ENCODE assay signal across 20 cellular contexts in the genomic region with DNA sequence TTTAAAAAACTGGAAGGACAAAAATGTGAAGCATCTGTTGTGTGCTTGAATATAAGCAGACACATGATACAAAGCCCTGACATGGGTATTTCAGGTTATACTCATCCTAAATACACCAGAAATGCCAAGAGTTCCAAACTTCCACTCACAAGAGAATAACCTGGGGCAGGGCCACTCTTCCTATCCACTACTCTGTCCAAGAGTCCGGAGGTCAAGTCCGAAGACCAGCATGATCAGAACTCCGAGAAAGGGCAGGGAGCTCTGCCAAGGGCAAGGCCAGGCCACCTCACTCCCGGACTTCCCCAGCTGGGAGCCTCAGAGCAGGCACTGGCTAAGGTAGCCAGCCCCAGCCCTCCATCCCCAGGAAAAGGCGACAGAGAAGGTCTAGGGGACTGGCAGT. TPM values are rescaled to one million over a fixed set of nuclear protein-coding genes. Genes with fewer than 3 reads are reported as not detected.
DNase-seq lines count a peak whose midpoint lies in the region; ATAC-seq, FAIRE-seq and TF ChIP-seq lines count a peak whose summit lies in the region.
"Had no signal": no experiment of that assay in that cellular context is flagged by ENCODE, and none has a peak within 500 bp of the region (broad histone marks: within the 10 kb centered on the region; RNA-seq: fewer than 3 reads in every experiment).

No MANE protein-coding gene starts in this region.

- H3K27ac Mint-ChIP-seq in activated CD8-positive, alpha-beta T cell treated with anti-CD3 and anti-CD28 coated beads, Interleukin-2, amount 10 ng/mL, durations not matched to agents 7 days and 5 days, result no peak overlapping the region
- H3K27ac Mint-ChIP-seq: CD14-positive monocyte had no signal

- H3K9ac ChIP-seq in Karpas-422 (ENCODE audit: low read length), result no peak overlapping the region

- H3K4me1 ChIP-seq in Karpas-422 (ENCODE audit: low read length) (peaks cover 36% of the 10 kb centered on the region), right lobe of liver (peaks cover 0 to 33% (median 13%) of the 10 kb centered on the region in 4 donors), small intestine (ENCODE audit: control insufficient read depth in 2 of 2, insufficient read depth in 1 of 2, low read depth in 1 of 2, low read length in 1 of 2) (no peaks in the 10 kb centered on the region)
- H3K4me1 ChIP-seq: BE2C had no signal

- 0 out of 2 replicates have a peak, but pooled peaks cover 6% of the 10 kb centered on the region for H3K36me3 ChIP-seq in Karpas-422 (ENCODE audit: insufficient read depth, low read length)
- no peaks in the 10 kb centered on the region for H3K36me3 ChIP-seq in right lobe of liver
- H3K36me3 ChIP-seq in small intestine (ENCODE audit: control insufficient read depth in 2 of 2, insufficient read depth in 2 of 2, low read length in 2 of 2), result no peaks in the 10 kb centered on the region
- H3K36me3 ChIP-seq: BE2C had no signal

- peaks cover 8% of the 10 kb centered on the region; the same call in 1 of the 2 replicates for H3K79me2 ChIP-seq in Karpas-422 (ENCODE audit: low read length)

- ATAC-seq in right lobe of liver, result peak; percentile 83 to 90 (median 86)
- no peak for ATAC-seq in GM19351 (IDR thresholded peaks at IDR 0.05; ENCODE audit: unreplicated experiment)
- ATAC-seq in activated CD8-positive, alpha-beta T cell treated with anti-CD3 and anti-CD28 coated beads, Interleukin-2, amount 10 ng/mL, durations not matched to agents 7 days and 5 days, result no peak
- ATAC-seq: Panc1 had no signal

- no peak for TF ChIP-seq CTCF in VCaP (conservative IDR thresholded peaks at IDR 0.05)
- no peak for TF ChIP-seq CTCF in right lobe of liver (IDR thresholded peaks at IDR 0.05)

- no peak overlapping the region for H3K4me3 Mint-ChIP-seq in activated CD8-positive, alpha-beta T cell treated with anti-CD3 and anti-CD28 coated beads, Interleukin-2, amount 10 ng/mL, durations not matched to agents 7 days and 5 days
- H3K4me3 Mint-ChIP-seq: CD14-positive monocyte; CD8-positive, alpha-beta memory T cell had no signal

- no CpG with 5 or more reads among the region's 5 CpGs for WGBS in right lobe of liver (ENCODE audit: insufficient coverage, low coverage, low lambda C conversion rate, missing lambda C conversion rate)
- WGBS in small intestine, 3 donors, result 42 to 79% (median 58%) methylated on average over 5 of the region's 5 CpGs

- H3K9me2 ChIP-seq in Karpas-422 (replicated peaks; ENCODE audit: insufficient read depth, low read length), result no peaks in the 10 kb centered on the region

- intact Hi-C loops in right lobe of liver (cut with DNase I), result loop anchor here in 1 of 2 donors (10.0 kb wide), 1 partner anchor 264 kb away; no protein-coding TSS in a partner anchor

- H3K27me3 Mint-ChIP-seq in activated CD8-positive, alpha-beta T cell treated with anti-CD3 and anti-CD28 coated beads, Interleukin-2, amount 10 ng/mL, durations not matched to agents 7 days and 5 days (ENCODE audit: low read depth), result no peaks in the 10 kb centered on the region

- no peaks in the 10 kb centered on the region for H3K36me3 Mint-ChIP-seq in activated CD8-positive, alpha-beta T cell treated with anti-CD3 and anti-CD28 coated beads, Interleukin-2, amount 10 ng/mL, durations not matched to agents 7 days and 5 days (ENCODE audit: low read depth)

- DNase-seq in Karpas-422 (no peak), right lobe of liver (peak; percentile 82 to 90 (median 89)), small intestine (peak; percentile 43), Ammon's horn (ENCODE audit: low spot score) (no peak)
- no peak for DNase-seq in activated CD8-positive, alpha-beta T cell treated with anti-CD3 and anti-CD28 coated beads, Interleukin-2, amount 10 ng/mL, durations not matched to agents 7 days and 5 days
- DNase-seq: BE2C; CD8-positive, alpha-beta memory T cell; DND-41; KG1; NCI-H2029; NCI-H446; NCI-H524 treated with DMSO at 0.1 percent for 48 hours; SIG-M5 had no signal

- H2AFZ ChIP-seq in Karpas-422 (ENCODE audit: low read length), result no peak overlapping the region

- no peak for TF ChIP-seq POLR2A in right lobe of liver (IDR thresholded peaks at IDR 0.05)

- no peaks in the 10 kb centered on the region for H4K20me1 ChIP-seq in Karpas-422 (ENCODE audit: insufficient read depth, low read depth, low read length)

- H3K27ac ChIP-seq in Karpas-422 (ENCODE audit: low read length), result 0 out of 2 replicates have a peak overlapping the region, but pooled peaks have one; percentile 23
- peak overlapping the region; percentile 91 for H3K27ac ChIP-seq in VCaP
- peak overlapping the region; percentile 28 to 57 (median 33) for H3K27ac ChIP-seq in right lobe of liver
- no peak overlapping the region for H3K27ac ChIP-seq in small intestine (ENCODE audit: low read depth in 1 of 2, low read length in 1 of 2)
- H3K27ac ChIP-seq: SK-N-MC had no signal

- H3K4me3 ChIP-seq in Karpas-422 (ENCODE audit: low read length) (no peak overlapping the region), right lobe of liver (no peak overlapping the region), small intestine (ENCODE audit: low read depth in 1 of 2, low read length in 2 of 2) (no peak overlapping the region)
- H3K4me3 ChIP-seq: SK-N-MC had no signal

- POLR2A ChIA-PET in activated CD8-positive, alpha-beta T cell treated with anti-CD3 and anti-CD28 coated beads, Interleukin-2, amount 10 ng/mL, durations not matched to agents 7 days and 5 days (lab: Charles Lee), result no interaction called here

- H3K9me3 Mint-ChIP-seq in activated CD8-positive, alpha-beta T cell treated with anti-CD3 and anti-CD28 coated beads, Interleukin-2, amount 10 ng/mL, durations not matched to agents 7 days and 5 days (ENCODE audit: insufficient read depth), result no peaks in the 10 kb centered on the region
- H3K9me3 Mint-ChIP-seq: CD14-positive monocyte; CD8-positive, alpha-beta memory T cell had no signal

- H3K27me3 ChIP-seq in Karpas-422 (ENCODE audit: low read length), result no peaks in the 10 kb centered on the region
- no peaks in the 10 kb centered on the region for H3K27me3 ChIP-seq in right lobe of liver
- no peaks in the 10 kb centered on the region for H3K27me3 ChIP-seq in small intestine (ENCODE audit: control insufficient read depth in 2 of 2, insufficient read depth in 2 of 2, low read length in 2 of 2)
- H3K27me3 ChIP-seq: BE2C had no signal

- H3K9me3 ChIP-seq in Karpas-422 (ENCODE audit: low read length), result no peaks in the 10 kb centered on the region
- H3K9me3 ChIP-seq in right lobe of liver, result no peaks in the 10 kb centered on the region
- H3K9me3 ChIP-seq in small intestine (ENCODE audit: control insufficient read depth, low read depth), result no peaks in the 10 kb centered on the region
- H3K9me3 ChIP-seq: BE2C had no signal

- CTCF ChIA-PET in activated CD8-positive, alpha-beta T cell treated with anti-CD3 and anti-CD28 coated beads, Interleukin-2, amount 10 ng/mL, durations not matched to agents 7 days and 5 days (lab: Charles Lee), result interaction anchor here (1.0 kb wide), 1 partner anchor 12 kb away, joined by 3 read pairs; no protein-coding TSS in a partner anchor

- H3K4me2 ChIP-seq in Karpas-422 (ENCODE audit: low read depth, low read length, poor library complexity, severe bottlenecking), result no peak overlapping the region

- no peak for FAIRE-seq in small intestine (lab: Jason Lieb, UNC)
- FAIRE-seq: GM12892, GM19239 had no signal

- H3K4me1 Mint-ChIP-seq in activated CD8-positive, alpha-beta T cell treated with anti-CD3 and anti-CD28 coated beads, Interleukin-2, amount 10 ng/mL, durations not matched to agents 7 days and 5 days (ENCODE audit: low read depth), result no peaks in the 10 kb centered on the region
- H3K4me1 Mint-ChIP-seq: CD14-positive monocyte; CD8-positive, alpha-beta memory T cell had no signal

RNA-seq across cellular contexts. Expression of gene HLCS, which starts 37.5 kb away (rescaled TPM):
- 36.2 and 55.9 TPM in 2 replicates for total RNA-seq in Karpas-422 (2014; rRNA removed; shearing (Covaris generic); ENCODE audit: low replicate concordance)
- total RNA-seq in right lobe of liver, result 10 to 100 TPM; 12.6 to 19.1 (median 16.0) TPM
- polyA plus RNA-seq in small intestine, result 1 to 10 TPM; 2.7 to 6.8 (median 2.9) TPM
- 10 to 100 TPM; 15.5 to 16.8 TPM for total RNA-seq in activated CD8-positive, alpha-beta T cell treated with anti-CD3 and anti-CD28 coated beads, Interleukin-2, amount 10 ng/mL, durations not matched to agents 7 days and 5 days

Comparison
In these comparisons a context has a peak if more than half of its experiments do, and no peak if none do; other contexts are left out.
1. DNase-seq: peak in right lobe of liver (3 of 3) and small intestine (single experiment); none in Karpas-422 (single experiment), Ammon's horn (single experiment) and activated CD8-positive, alpha-beta T cell treated with anti-CD3 and anti-CD28 coated beads, Interleukin-2, amount 10 ng/mL, durations not matched to agents 7 days and 5 days (single experiment).
2. H3K27ac ChIP-seq: peak in Karpas-422 (single experiment), VCaP (single experiment) and right lobe of liver (3 of 3); none in small intestine (0 of 2).
3. ATAC-seq: peak in right lobe of liver (4 of 4); none in GM19351 (single experiment) and activated CD8-positive, alpha-beta T cell treated with anti-CD3 and anti-CD28 coated beads, Interleukin-2, amount 10 ng/mL, durations not matched to agents 7 days and 5 days (single experiment).